8 cellular contexts compared by ENCODE assay signal in genomic region chr11:65133724-65134123, GRCh38. TPM values are rescaled to one million over a fixed set of nuclear protein-coding genes. Genes with fewer than 3 reads are reported as not detected.
A peak's percentile ranks its signal among the peaks of the same experiment; 100 is the strongest.
DNase-seq lines count a peak whose midpoint lies in the region; ATAC-seq and TF ChIP-seq lines count a peak whose summit lies in the region.

No MANE protein-coding gene starts in this region.

- DNase-seq in GM06990 (ENCODE audit: extremely low read depth, insufficient read length) (no peak), T-helper 17 cell (no peak), retinal pigment epithelial cell (ENCODE audit: low read depth) (no peak), GM20000 (ENCODE audit: low spot score) (no peak), NCI-H2227 (lab: John Stamatoyannopoulos, UW; ENCODE audit: unreplicated experiment) (no peak)

- peak overlapping the region; percentile 100 for H3K27ac Mint-ChIP-seq in T-helper 17 cell

- no peaks in the 10 kb centered on the region for H3K27me3 ChIP-seq in GM06990 (replicated peaks; ENCODE audit: control insufficient read depth, insufficient read depth, low read length)
- no peaks in the 10 kb centered on the region for H3K27me3 ChIP-seq in gastroesophageal sphincter

- no peak for TF ChIP-seq EP300 in gastroesophageal sphincter (IDR thresholded peaks at IDR 0.05)

- H3K27ac ChIP-seq in gastroesophageal sphincter: peak overlapping the region; percentile 94 to 98 (median 96)

- H3K36me3 ChIP-seq in GM06990 (ENCODE audit: control insufficient read depth, insufficient read depth, low read length) (peaks cover 32% of the 10 kb centered on the region), gastroesophageal sphincter (peaks cover 0 to 44% of the 10 kb centered on the region in 2 donors)

- TF ChIP-seq POLR2A in gastroesophageal sphincter (IDR thresholded peaks at IDR 0.05): no peak

- ATAC-seq in T-helper 17 cell: no peak
- no peak for ATAC-seq in gastroesophageal sphincter
- no peak for ATAC-seq in GM21515 (IDR thresholded peaks at IDR 0.05; ENCODE audit: unreplicated experiment)
- ATAC-seq in GM18861 (IDR thresholded peaks at IDR 0.05; ENCODE audit: unreplicated experiment): no peak

- H3K27me3 Mint-ChIP-seq in T-helper 17 cell: no peaks in the 10 kb centered on the region

- no peak for TF ChIP-seq CTCF in GM06990 (IDR thresholded peaks at IDR 0.05; ENCODE audit: insufficient read depth, low read length, poor library complexity, severe bottlenecking)
- no peak for TF ChIP-seq CTCF in gastroesophageal sphincter (IDR thresholded peaks at IDR 0.05)
- TF ChIP-seq CTCF in retinal pigment epithelial cell (conservative IDR thresholded peaks at IDR 0.05; ENCODE audit: low read depth, low read length): no peak
- no peak for TF ChIP-seq CTCF in GM20000 (IDR thresholded peaks at IDR 0.05; ENCODE audit: extremely low read depth, missing control alignments)

- H3K36me3 Mint-ChIP-seq in T-helper 17 cell (ENCODE audit: low read depth): peaks cover 5% of the 10 kb centered on the region

- WGBS in gastroesophageal sphincter (ENCODE audit: low coverage in 1 of 2), 2 donors: 0 to 3% methylated on average over 7 to 9 of the region's 20 CpGs

- peak overlapping the region; percentile 98 for H3K4me3 Mint-ChIP-seq in T-helper 17 cell

- H3K4me1 ChIP-seq in gastroesophageal sphincter: peaks cover 0 to 43% (median 11%) of the 10 kb centered on the region in 3 donors

- peaks cover 32% of the 10 kb centered on the region for H3K4me1 Mint-ChIP-seq in T-helper 17 cell

- H3K4me3 ChIP-seq in GM06990 (replicated peaks; ENCODE audit: low read depth, low read length) (peak overlapping the region; percentile 97), gastroesophageal sphincter (peak overlapping the region; percentile 84 to 96), retinal pigment epithelial cell (ENCODE audit: low read length) (peak overlapping the region; percentile 91)

- H3K9me3 ChIP-seq in T-helper 17 cell (ENCODE audit: control insufficient read depth, low read length, poor library complexity, severe bottlenecking) (no peaks in the 10 kb centered on the region), gastroesophageal sphincter (no peaks in the 10 kb centered on the region)

RNA-seq across cellular contexts. Expression of gene SYVN1, which starts 0.6 kb away (rescaled TPM):
- total RNA-seq in T-helper 17 cell (10 to 100 TPM; 80.6 to 81.1 TPM), gastroesophageal sphincter (10 to 100 TPM; 19.0 to 38.7 (median 26.0) TPM)

RNA-seq across cellular contexts. Expression of gene MRPL49, which starts 11.6 kb away (rescaled TPM):
- 10 to 100 TPM; 42.8 to 44.8 TPM for total RNA-seq in T-helper 17 cell
- 100 to 1,000 TPM in 1 of 4 donors, 10 to 100 TPM in 3; 83.9 to 114 (median 94.1) TPM for total RNA-seq in gastroesophageal sphincter

RNA-seq across cellular contexts. Expression of gene FAU, which starts 11.8 kb away (rescaled TPM):
- total RNA-seq in T-helper 17 cell (1,000 to 10,000 TPM; 1,401 to 1,408 TPM), gastroesophageal sphincter (100 to 1,000 TPM; 464 to 971 (median 566) TPM)

RNA-seq across cellular contexts. Expression of gene ZNHIT2, which starts 16.2 kb away (rescaled TPM):
- total RNA-seq in T-helper 17 cell (1 to 10 TPM; 7.5 to 8.7 TPM), gastroesophageal sphincter (10 to 100 TPM; 13.6 to 19.1 (median 15.4) TPM)

RNA-seq across cellular contexts. Expression of gene TM7SF2, which starts 22.1 kb away (rescaled TPM):
- total RNA-seq in T-helper 17 cell (10 to 100 TPM; 15.2 to 18.5 TPM), gastroesophageal sphincter (10 to 100 TPM in 3 of 4 donors, 1 to 10 TPM in 1; 7.1 to 25.2 (median 18.3) TPM)
